ENCODE assay signal across 8 cellular contexts in genomic region chr22:22168190-22168940, GRCh38.
DNase-seq lines count a peak whose midpoint lies in the region; ATAC-seq and TF ChIP-seq lines count a peak whose summit lies in the region.

No MANE protein-coding gene starts in this region.

- H3K4me1 ChIP-seq in osteoblast (ENCODE audit: insufficient read depth, low read length): no peaks in the 10 kb centered on the region
- no peaks in the 10 kb centered on the region for H3K4me1 ChIP-seq in ovary (ENCODE audit: insufficient read depth)

- H2AFZ ChIP-seq in osteoblast (ENCODE audit: low read length): peak overlapping the region; percentile 84

- H3K4me3 ChIP-seq in coronary artery (peak overlapping the region; percentile 42), osteoblast (ENCODE audit: insufficient read depth, low read length) (peak overlapping the region; percentile 36), ovary (no peak overlapping the region)

- H4K20me1 ChIP-seq in osteoblast (ENCODE audit: insufficient read depth, low read length): no peaks in the 10 kb centered on the region

- no peaks in the 10 kb centered on the region for H3K79me2 ChIP-seq in osteoblast (ENCODE audit: insufficient read depth, low read length)

- no peak for TF ChIP-seq EP300 in ovary (IDR thresholded peaks at IDR 0.05)

- no peaks in the 10 kb centered on the region for H3K27me3 ChIP-seq in osteoblast (ENCODE audit: insufficient read depth, low read length)
- no peaks in the 10 kb centered on the region for H3K27me3 ChIP-seq in ovary

- H3K9me3 ChIP-seq in osteoblast (ENCODE audit: low read depth, low read length) (no peaks in the 10 kb centered on the region), ovary (no peaks in the 10 kb centered on the region)

- intact Hi-C loops in ovary (cut with DNase I): no loop called here

- peak; percentile 2 for DNase-seq in stimulated activated CD4-positive, alpha-beta T cell treated with anti-CD3 and anti-CD28 coated beads, Interleukin-2, amount 100 ng/mL, for 4 hours (ENCODE audit: low read depth)
- no peak for DNase-seq in stimulated activated CD4-positive, alpha-beta T cell treated with anti-CD3 and anti-CD28 coated beads, Interleukin-4, amount 100 ng/mL, for 1 hour
- DNase-seq in NCI-H748 (lab: John Stamatoyannopoulos, UW; ENCODE audit: unreplicated experiment) (peak; percentile 69), coronary artery (ENCODE audit: low spot score) (no peak), osteoblast (ENCODE audit: insufficient read length, low spot score, missing footprints) (no peak), ovary (no peak), activated gamma-delta T cell treated with Interleukin-2 at 50 U/mL for 16 hours (no peak)

- H3K36me3 ChIP-seq in osteoblast (ENCODE audit: insufficient read depth, low read length) (no peaks in the 10 kb centered on the region), ovary (no peaks in the 10 kb centered on the region)

- peak overlapping the region; percentile 73 for H3K4me2 ChIP-seq in osteoblast (ENCODE audit: insufficient read depth, low read length)

- H3K27ac ChIP-seq in coronary artery (no peak overlapping the region), osteoblast (ENCODE audit: low read depth, low read length) (no peak overlapping the region), ovary (no peak overlapping the region)

- no peak for TF ChIP-seq POLR2A in ovary (IDR thresholded peaks at IDR 0.05)

- 20 to 35% (median 26%) methylated on average over 7 of the region's 7 CpGs for WGBS in ovary, 3 donors

- TF ChIP-seq CTCF in coronary artery (IDR thresholded peaks at IDR 0.05): no peak
- no peak for TF ChIP-seq CTCF in osteoblast (IDR thresholded peaks at IDR 0.05; ENCODE audit: extremely low read depth, low read depth, low read length)
- no peak for TF ChIP-seq CTCF in ovary (IDR thresholded peaks at IDR 0.05)

- peak; percentile 9 for ATAC-seq in HG02943 (IDR thresholded peaks at IDR 0.05; ENCODE audit: low read depth, unreplicated experiment)

Comparison
In these comparisons a context has a peak if more than half of its experiments do, and no peak if none do; other contexts are left out.
1. DNase-seq: peak in stimulated activated CD4-positive, alpha-beta T cell treated with anti-CD3 and anti-CD28 coated beads, Interleukin-2, amount 100 ng/mL, for 4 hours (single experiment) and NCI-H748 (single experiment); none in stimulated activated CD4-positive, alpha-beta T cell treated with anti-CD3 and anti-CD28 coated beads, Interleukin-4, amount 100 ng/mL, for 1 hour (single experiment), coronary artery (single experiment), osteoblast (single experiment), ovary (0 of 5) and activated gamma-delta T cell treated with Interleukin-2 at 50 U/mL for 16 hours (single experiment).